ENCODE assay signal across 11 cellular contexts in genomic region chr10:44973323-44974081, GRCh38. TPM values are rescaled to one million over a fixed set of nuclear protein-coding genes. Genes with fewer than 3 reads are reported as not detected.
A peak's percentile ranks its signal among the peaks of the same experiment; 100 is the strongest.
DNase-seq lines count a peak whose midpoint lies in the region; ATAC-seq and TF ChIP-seq lines count a peak whose summit lies in the region.
"Had no signal": no experiment of that assay in that cellular context is flagged by ENCODE, and none has a peak within 500 bp of the region (broad histone marks: within the 10 kb centered on the region; RNA-seq: fewer than 3 reads in every experiment).

No MANE protein-coding gene starts in this region.

- H3K9me3 Mint-ChIP-seq in immature natural killer cell: no peaks in the 10 kb centered on the region

- H3K9me3 ChIP-seq in prostate gland: no peaks in the 10 kb centered on the region

- H3K27ac ChIP-seq in substantia nigra (ENCODE audit: low read depth, low read length, poor library complexity, severe bottlenecking) (peak overlapping the region; percentile 79), prostate gland (peak overlapping the region in 1 of 2 donors; percentile 73)

- peak overlapping the region; percentile 15 to 70 (median 63) for H3K4me3 Mint-ChIP-seq in immature natural killer cell

- no peaks in the 10 kb centered on the region for H3K36me3 ChIP-seq in prostate gland

- H3K4me1 Mint-ChIP-seq in immature natural killer cell: peaks cover 50 to 64% of the 10 kb centered on the region in 2 donors

- H3K27me3 Mint-ChIP-seq in immature natural killer cell (ENCODE audit: low read depth in 3 of 3): peaks cover 6 to 8% (median 7%) of the 10 kb centered on the region in 3 donors

- no peak overlapping the region for H3K4me3 ChIP-seq in prostate gland

- no peaks in the 10 kb centered on the region for H3K4me1 ChIP-seq in prostate gland (replicated peaks)

- TF ChIP-seq CTCF in prostate gland (IDR thresholded peaks at IDR 0.05): no peak

- WGBS in prostate gland: 84% methylated on average over 17 of the region's 18 CpGs

- TF ChIP-seq POLR2A in prostate gland (IDR thresholded peaks at IDR 0.05): no peak

- peak overlapping the region; percentile 13 to 86 (median 60) for H3K27ac Mint-ChIP-seq in immature natural killer cell

- peaks cover 4 to 17% (median 13%) of the 10 kb centered on the region in 3 donors for H3K36me3 Mint-ChIP-seq in immature natural killer cell

- DNase-seq in NCI-H526 (lab: John Stamatoyannopoulos, UW) (peak; percentile 79 to 88), immature natural killer cell (peak in 1 of 3 donors; percentile 10), substantia nigra (lab: John Stamatoyannopoulos, UW) (no peak), activated gamma-delta T cell treated with Interleukin-2 at 50 U/mL for 16 hours (no peak), prostate gland (ENCODE audit: low spot score) (no peak), DMS53 (lab: John Stamatoyannopoulos, UW) (no peak)
- DNase-seq: activated T-cell treated with anti-CD3 and anti-CD28 coated beads, Interleukin-2, amount 50 U/mL, for 1 hour; foreskin melanocyte; NCI-H2081 had no signal

- H3K27me3 ChIP-seq in prostate gland (replicated peaks; ENCODE audit: insufficient read depth): no peaks in the 10 kb centered on the region

- peak; percentile 29 for ATAC-seq in GM21576 (IDR thresholded peaks at IDR 0.05; ENCODE audit: unreplicated experiment)
- ATAC-seq in HG03571 (IDR thresholded peaks at IDR 0.05; ENCODE audit: unreplicated experiment): no peak

- intact Hi-C loops in prostate gland (cut with DNase I): loop anchor here (2.0 to 10.0 kb wide), 4 partner anchors 15 to 1299 kb away; partner anchors contain the start of gene RASSF4

RNA-seq across cellular contexts. Expression of gene DEPP1, which starts 5.1 kb away (rescaled TPM):
- polyA plus RNA-seq in immature natural killer cell: not detected
- 100 to 1,000 TPM in 1 of 2 donors, 10 to 100 TPM in 1; 27.2 to 144 TPM for total RNA-seq in prostate gland

RNA-seq across cellular contexts. Expression of gene RASSF4, which starts 13.9 kb away (rescaled TPM):
- 10 to 100 TPM; 36.7 to 45.6 (median 38.0) TPM for polyA plus RNA-seq in immature natural killer cell
- 10 to 100 TPM in 1 of 2 donors, 1 to 10 TPM in 1; 6.1 to 31.0 TPM for total RNA-seq in prostate gland

RNA-seq across cellular contexts. Expression of gene ZNF22, which starts 27.2 kb away (rescaled TPM):
- 10 to 100 TPM; 53.4 to 73.5 (median 58.8) TPM for polyA plus RNA-seq in immature natural killer cell
- 10 to 100 TPM; 15.8 to 24.2 TPM for total RNA-seq in prostate gland

Comparison
In these comparisons a context has a peak if more than half of its experiments do, and no peak if none do; other contexts are left out.
1. DNase-seq: peak in NCI-H526 (2 of 2); none in substantia nigra (0 of 49), activated gamma-delta T cell treated with Interleukin-2 at 50 U/mL for 16 hours (single experiment), prostate gland (single experiment) and DMS53 (single experiment).